In the genomic region with DNA sequence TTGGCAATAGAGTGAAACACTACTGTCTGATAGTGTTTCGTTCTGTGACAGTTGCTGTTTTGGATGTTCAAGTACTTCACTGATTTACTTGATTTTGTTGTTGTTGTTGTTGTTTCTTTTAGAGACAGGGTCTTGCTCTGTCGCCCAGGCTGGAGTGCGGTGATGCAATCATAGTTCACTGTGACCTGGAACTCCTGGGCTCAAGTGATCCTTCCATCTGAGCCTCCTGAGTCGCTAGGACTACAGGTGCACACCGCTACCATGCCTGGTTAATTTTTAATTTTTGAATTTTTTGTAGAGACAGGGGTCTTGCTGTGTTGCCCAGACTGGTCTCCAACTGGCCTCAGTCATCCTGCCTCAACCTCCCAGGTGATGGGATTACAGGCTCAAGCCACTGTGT, we compare ENCODE assay signal across 19 cellular contexts. TPM values are rescaled to one million over a fixed set of nuclear protein-coding genes. Genes with fewer than 3 reads are reported as not detected.
DNase-seq lines count a peak whose midpoint lies in the region; ATAC-seq and TF ChIP-seq lines count a peak whose summit lies in the region.
"Had no signal": no experiment of that assay in that cellular context is flagged by ENCODE, and none has a peak within 500 bp of the region (broad histone marks: within the 10 kb centered on the region; RNA-seq: fewer than 3 reads in every experiment).

No MANE protein-coding gene starts in this region.

- POLR2A ChIA-PET in CD8-positive, alpha-beta T cell (lab: Charles Lee) = no interaction called here
- POLR2A ChIA-PET in WTC11 (lab: Charles Lee) = no interaction called here

- no peaks in the 10 kb centered on the region for H3K9me3 ChIP-seq in CD8-positive, alpha-beta T cell (ENCODE audit: low read length)
- H3K9me3 ChIP-seq: BLaER1, esophagus muscularis mucosa, Peyer's patch, prostate gland, tibial artery had no signal

- intact Hi-C loops in CD8-positive, alpha-beta T cell (cut with DNase I, micrococcal nuclease) = loop anchor here (5.0 to 10.0 kb wide), 3 partner anchors 374 to 1554 kb away; a partner anchor contains a TSS

- peak overlapping the region; percentile 4 for H3K4me3 Mint-ChIP-seq in T-helper 1 cell treated with Interleukin-12 subunit alpha and Interleukin-12 subunit beta and Interleukin-4 antibody, amounts not matched to agents 30 μg/mL and 1 μg/mL, for 36 hours
- peak overlapping the region; percentile 4 for H3K4me3 Mint-ChIP-seq in CD8-positive, alpha-beta T cell
- no peak overlapping the region for H3K4me3 Mint-ChIP-seq in WTC11
- H3K4me3 Mint-ChIP-seq in naive B cell = peak overlapping the region in 7 of 8 donors; percentile 54 to 99 (median 72)

- no peak overlapping the region for H3K27ac Mint-ChIP-seq in T-helper 1 cell treated with Interleukin-12 subunit alpha and Interleukin-12 subunit beta and Interleukin-4 antibody, amounts not matched to agents 30 μg/mL and 1 μg/mL, for 36 hours
- H3K27ac Mint-ChIP-seq in CD8-positive, alpha-beta T cell = peak overlapping the region; percentile 19
- H3K27ac Mint-ChIP-seq in WTC11 = no peak overlapping the region
- peak overlapping the region in 1 of 6 donors; percentile 49 for H3K27ac Mint-ChIP-seq in naive B cell

- no peak overlapping the region for H3K27ac ChIP-seq in CD8-positive, alpha-beta T cell (ENCODE audit: low read depth, low read length)
- H3K27ac ChIP-seq: BLaER1, esophagus muscularis mucosa, HL-60, Peyer's patch, prostate gland, SK-N-MC, tibial artery had no signal

- DNase-seq in T-helper 1 cell (no peak), WTC11 (ENCODE audit: low spot score) (no peak), naive B cell (no peak), amygdala (lab: John Stamatoyannopoulos, UW) (no peak)
- DNase-seq in CD8-positive, alpha-beta T cell = no peak
- DNase-seq: 8988T, DMS53, KBM-7, NCI-H1105 treated with DMSO at 0.1 percent for 48 hours, Peyer's patch, tibial artery had no signal

- no peak for ATAC-seq in CD8-positive, alpha-beta T cell
- ATAC-seq in WTC11 (no peak), naive B cell (ENCODE audit: low read depth in 2 of 2) (no peak), GM21367 (IDR thresholded peaks at IDR 0.05; ENCODE audit: unreplicated experiment) (no peak), GM18505 (IDR thresholded peaks at IDR 0.05; ENCODE audit: unreplicated experiment) (no peak)

- no peak for TF ChIP-seq POLR2A in GM18505 (IDR thresholded peaks at IDR 0.05; ENCODE audit: borderline replicate concordance, extremely low read depth, insufficient read depth, insufficient read length)

- no peaks in the 10 kb centered on the region for H3K9me3 Mint-ChIP-seq in T-helper 1 cell treated with Interleukin-12 subunit alpha and Interleukin-12 subunit beta and Interleukin-4 antibody, amounts not matched to agents 30 μg/mL and 1 μg/mL, for 36 hours
- H3K9me3 Mint-ChIP-seq in CD8-positive, alpha-beta T cell = no peaks in the 10 kb centered on the region
- H3K9me3 Mint-ChIP-seq in WTC11 (no peaks in the 10 kb centered on the region), naive B cell (no peaks in the 10 kb centered on the region)

- no peaks in the 10 kb centered on the region for H3K27me3 Mint-ChIP-seq in T-helper 1 cell treated with Interleukin-12 subunit alpha and Interleukin-12 subunit beta and Interleukin-4 antibody, amounts not matched to agents 30 μg/mL and 1 μg/mL, for 36 hours (ENCODE audit: low read depth)
- H3K27me3 Mint-ChIP-seq in CD8-positive, alpha-beta T cell (ENCODE audit: low read depth) = no peaks in the 10 kb centered on the region
- no peaks in the 10 kb centered on the region; the same call in 1 of the 2 replicates for H3K27me3 Mint-ChIP-seq in WTC11 (ENCODE audit: low read depth)
- H3K27me3 Mint-ChIP-seq in naive B cell = no peaks in the 10 kb centered on the region

- no peaks in the 10 kb centered on the region for H3K36me3 Mint-ChIP-seq in T-helper 1 cell treated with Interleukin-12 subunit alpha and Interleukin-12 subunit beta and Interleukin-4 antibody, amounts not matched to agents 30 μg/mL and 1 μg/mL, for 36 hours (ENCODE audit: low read depth)
- H3K36me3 Mint-ChIP-seq in CD8-positive, alpha-beta T cell = peaks cover 9% of the 10 kb centered on the region
- no peaks in the 10 kb centered on the region for H3K36me3 Mint-ChIP-seq in WTC11
- no peaks in the 10 kb centered on the region for H3K36me3 Mint-ChIP-seq in naive B cell

- H3K4me1 Mint-ChIP-seq in T-helper 1 cell treated with Interleukin-12 subunit alpha and Interleukin-12 subunit beta and Interleukin-4 antibody, amounts not matched to agents 30 μg/mL and 1 μg/mL, for 36 hours (ENCODE audit: low read depth) = peaks cover 29% of the 10 kb centered on the region
- peaks cover 38% of the 10 kb centered on the region for H3K4me1 Mint-ChIP-seq in CD8-positive, alpha-beta T cell (ENCODE audit: low read depth)
- H3K4me1 Mint-ChIP-seq in WTC11 (peaks cover 8% of the 10 kb centered on the region), naive B cell (peaks cover 21 to 53% (median 34%) of the 10 kb centered on the region in 3 donors)

- H3K27me3 ChIP-seq in CD8-positive, alpha-beta T cell (ENCODE audit: insufficient read depth, low read length) = no peaks in the 10 kb centered on the region
- H3K27me3 ChIP-seq: BLaER1, esophagus muscularis mucosa, Peyer's patch, tibial artery had no signal

- CTCF ChIA-PET in CD8-positive, alpha-beta T cell (lab: Charles Lee) = no interaction called here
- CTCF ChIA-PET in WTC11 (lab: Charles Lee) = no interaction called here

- H3K4me1 ChIP-seq in CD8-positive, alpha-beta T cell (ENCODE audit: insufficient read depth, low read length) = peaks cover 64% of the 10 kb centered on the region

- no peak for TF ChIP-seq CTCF in CD8-positive, alpha-beta T cell (IDR thresholded peaks at IDR 0.05)
- TF ChIP-seq CTCF in WTC11 (IDR thresholded peaks at IDR 0.05) = no peak

- no peak overlapping the region for H3K4me3 ChIP-seq in CD8-positive, alpha-beta T cell (ENCODE audit: low read depth, low read length)
- H3K4me3 ChIP-seq: BLaER1, esophagus muscularis mucosa, Peyer's patch, prostate gland, SK-N-MC, tibial artery had no signal

- no peaks in the 10 kb centered on the region for H3K36me3 ChIP-seq in CD8-positive, alpha-beta T cell (ENCODE audit: insufficient read depth, low read length)
- H3K36me3 ChIP-seq: BLaER1, esophagus muscularis mucosa, Peyer's patch, prostate gland, tibial artery had no signal

TF ChIP-seq in WTC11, 78 proteins besides CTCF, POLR2A, EP300 and RAD21:
- TF ChIP-seq ZNF121 (CRISPR knock-in tag; IDR thresholded peaks at IDR 0.05) = 0 out of 2 replicates have a peak, but pooled peaks have one; percentile 4
- TF ChIP-seq ESRRA (CRISPR knock-in tag; IDR thresholded peaks at IDR 0.05; ENCODE audit: borderline replicate concordance) = no peak
- TF ChIP-seq NR2C2 (CRISPR knock-in tag; IDR thresholded peaks at IDR 0.05) = no peak
TF ChIP-seq in WTC11: peak in this region for 1.

RNA-seq across cellular contexts. Expression of a gene that starts 2.3 kb away (rescaled TPM):
- total RNA-seq in CD8-positive, alpha-beta T cell = 10 to 100 TPM; 10.5 to 11.6 TPM
- total RNA-seq in WTC11 (2021) = 10.6 to 13.9 TPM (median 13.7 TPM) in 3 replicates
- polyA plus RNA-seq in naive B cell (ENCODE audit: low read depth in 6 of 6) = 10 to 100 TPM; 12.0 to 15.3 (median 14.3) TPM

RNA-seq across cellular contexts. Expression of a gene that starts 18.9 kb away (rescaled TPM):
- total RNA-seq in CD8-positive, alpha-beta T cell = 10 to 100 TPM; 27.9 to 31.1 TPM
- total RNA-seq in WTC11 (2021) = 24.5 to 29.4 TPM (median 27.6 TPM) in 3 replicates
- 100 to 1,000 TPM in 1 of 6 donors, 10 to 100 TPM in 5; 58.2 to 109 (median 66.5) TPM for polyA plus RNA-seq in naive B cell (ENCODE audit: low read depth in 6 of 6)

RNA-seq across cellular contexts. Expression of a gene that starts 47.1 kb away (rescaled TPM):
- total RNA-seq in CD8-positive, alpha-beta T cell = under 1 TPM; 0.24 to 0.33 TPM
- 0.16 to 0.50 TPM (median 0.37 TPM) in 3 replicates for total RNA-seq in WTC11 (2021)
- polyA plus RNA-seq in naive B cell (ENCODE audit: low read depth in 6 of 6) = 1 to 10 TPM; 3.9 to 7.3 (median 5.3) TPM
